Comparison of ENCODE assay signal across 4 cellular contexts in genomic region chr14:73566431-73566830, GRCh38. TPM values are rescaled to one million over a fixed set of nuclear protein-coding genes. Genes with fewer than 3 reads are reported as not detected.
"Had no signal": no experiment of that assay in that cellular context is flagged by ENCODE, and none has a peak within 500 bp of the region (broad histone marks: within the 10 kb centered on the region; RNA-seq: fewer than 3 reads in every experiment).

No MANE protein-coding gene starts in this region.

RNA-seq across cellular contexts. Expression of gene HEATR4, which starts 7.7 kb away (rescaled TPM):
- total RNA-seq: IMR-90, SJSA1 had no signal
- polyA plus RNA-seq: IMR-90 had no signal

RNA-seq across cellular contexts. Expression of gene ACOT6, which starts 45.9 kb away (rescaled TPM):
- total RNA-seq: HT-29, IMR-90, Right ventricle myocardium superior, SJSA1 had no signal
- polyA plus RNA-seq: IMR-90 had no signal
